Comparison of ENCODE assay signal across 17 cellular contexts in the genomic region with DNA sequence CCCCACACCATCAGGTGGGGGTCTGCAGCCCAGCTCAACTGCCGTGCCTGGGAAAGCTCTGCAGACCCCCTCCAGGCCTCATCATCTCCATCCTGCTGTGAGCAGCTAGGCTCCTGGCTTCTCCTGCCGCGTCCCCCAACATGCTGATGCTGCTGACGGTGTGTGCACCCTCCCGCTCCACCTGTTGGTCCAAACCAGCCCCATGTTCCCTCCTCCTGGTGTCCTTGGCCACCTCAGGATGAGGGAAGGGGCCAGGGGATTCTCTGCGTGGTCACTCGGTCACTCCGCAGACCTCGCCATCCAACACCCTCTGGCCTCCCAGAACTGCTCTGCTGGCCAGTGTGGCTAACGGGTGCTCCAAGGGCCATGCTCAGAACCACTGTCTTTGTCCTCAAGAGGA.
A peak's percentile ranks its signal among the peaks of the same experiment; 100 is the strongest.
DNase-seq lines count a peak whose midpoint lies in the region; ATAC-seq, FAIRE-seq and TF ChIP-seq lines count a peak whose summit lies in the region.
"Had no signal": no experiment of that assay in that cellular context is flagged by ENCODE, and none has a peak within 500 bp of the region (broad histone marks: within the 10 kb centered on the region; RNA-seq: fewer than 3 reads in every experiment).

No MANE protein-coding gene starts in this region.

- peak overlapping the region; percentile 70 for H2AK9ac ChIP-seq in IMR-90 (replicated peaks; ENCODE audit: low read depth, low read length, poor library complexity)

- H2BK5ac ChIP-seq in IMR-90 (ENCODE audit: low read depth, low read length, poor library complexity, severe bottlenecking), result peak overlapping the region; percentile 58

- POLR2A ChIA-PET in Caco-2 (lab: Charles Lee), result no interaction called here
- POLR2A ChIA-PET in IMR-90 (lab: Charles Lee; ENCODE audit: unreplicated experiment), result no interaction called here
- POLR2A ChIA-PET in endothelial cell of umbilical vein (lab: Charles Lee), result interaction anchor here (0.7 kb wide), 1 partner anchor 13 kb away, joined by 3 read pairs; no protein-coding TSS in a partner anchor

- peaks cover 0 to 26% of the 10 kb centered on the region in 2 experiments; a peak in 2 of 4 replicates for H3K79me1 ChIP-seq in IMR-90 (ENCODE audit: low read depth in 1 of 2, low read length in 2 of 2)

- H4K8ac ChIP-seq in IMR-90 (ENCODE audit: low read depth in 2 of 2, low read length in 2 of 2), result peak overlapping the region; percentile 46 to 84; a peak in 3 of 4 replicates

- H3K9me1 ChIP-seq in IMR-90 (ENCODE audit: insufficient read depth, low read length) (peaks cover 33% of the 10 kb centered on the region), endothelial cell of umbilical vein (replicated peaks; ENCODE audit: control insufficient read depth, extremely low read depth, insufficient read depth, low read length) (no peaks in the 10 kb centered on the region)

- H3K4me3 ChIP-seq in Caco-2 (ENCODE audit: low read depth, low read length) (no peak overlapping the region), IMR-90 (ENCODE audit: insufficient read depth, low read depth, low read length) (no peak overlapping the region), endothelial cell of umbilical vein (replicated peaks in 1 of 3; ENCODE audit: insufficient read depth in 1 of 3, low read depth in 1 of 3, low read length in 3 of 3) (no peak overlapping the region), thyroid gland (replicated peaks in 1 of 3) (no peak overlapping the region)

- H3K4me1 Mint-ChIP-seq in Caco-2 (ENCODE audit: low read depth, unreplicated experiment), result no peaks in the 10 kb centered on the region

- H2AK5ac ChIP-seq in IMR-90 (ENCODE audit: low read depth, low read length), result peak overlapping the region; percentile 98

- H3K27ac Mint-ChIP-seq in Caco-2 (ENCODE audit: unreplicated experiment), result peak overlapping the region; percentile 36
- H3K27ac Mint-ChIP-seq: HFFc6 had no signal

- dilution Hi-C loops in IMR-90 (cut with HindIII; ENCODE audit: low sequenced_read_pairs, unreplicated experiment) (no loop called here), endothelial cell of umbilical vein (cut with MboI; ENCODE audit: extremely low pct_ligation_motif_present, low sequenced_read_pairs) (no loop called here)

- no peak overlapping the region for H3K4me3 Mint-ChIP-seq in Caco-2 (ENCODE audit: unreplicated experiment)

- H3K36me3 ChIP-seq in Caco-2 (ENCODE audit: control insufficient read depth, insufficient read depth, low read length) (no peaks in the 10 kb centered on the region), IMR-90 (ENCODE audit: control insufficient read depth, insufficient read depth, low read length) (no peaks in the 10 kb centered on the region), endothelial cell of umbilical vein (ENCODE audit: control insufficient read depth in 2 of 2, extremely low read depth in 1 of 2, insufficient read depth in 2 of 2, low read length in 2 of 2) (no peaks in the 10 kb centered on the region), thyroid gland (no peaks in the 10 kb centered on the region)

- intact Hi-C loops in Caco-2 (cut with micrococcal nuclease; ENCODE audit: unreplicated experiment) (no loop called here), IMR-90 (cut with micrococcal nuclease) (no loop called here), endothelial cell of umbilical vein (cut with micrococcal nuclease) (loop anchor here (1.0 to 2.0 kb wide), 2 partner anchors 16 to 70 kb away; no protein-coding TSS in a partner anchor), posterior vena cava (cut with DNase I) (no loop called here), thyroid gland (cut with DNase I) (no loop called here)

- H3K9me3 Mint-ChIP-seq in Caco-2 (ENCODE audit: unreplicated experiment), result peaks cover 9% of the 10 kb centered on the region
- H3K9me3 Mint-ChIP-seq: HFFc6 had no signal

- peaks cover 25% of the 10 kb centered on the region for H3K4me1 ChIP-seq in Caco-2
- H3K4me1 ChIP-seq in IMR-90 (ENCODE audit: control insufficient read depth, insufficient read depth, low read length), result peaks cover 9% of the 10 kb centered on the region
- H3K4me1 ChIP-seq in endothelial cell of umbilical vein (ENCODE audit: control insufficient read depth, extremely low read depth, insufficient read depth, low read length), result peaks cover 33% of the 10 kb centered on the region
- H3K4me1 ChIP-seq in thyroid gland, result no peaks in the 10 kb centered on the region

- no peak for DNase-seq in Caco-2
- DNase-seq in IMR-90, result no peak
- no peak for DNase-seq in endothelial cell of umbilical vein (ENCODE audit: low read depth, low spot score)
- peak; percentile 42 for DNase-seq in posterior vena cava (ENCODE audit: low spot score)
- DNase-seq in C1 segment of cervical spinal cord (lab: John Stamatoyannopoulos, UW), result no peak
- no peak for DNase-seq in NCI-H1436 treated with DMSO at 0.1 percent for 48 hours (lab: John Stamatoyannopoulos, UW)
- no peak for DNase-seq in thyroid gland
- DNase-seq: AML-193, COR-L47, DMS153, GOT3, NCI-H1436, NCI-H2081, NCI-H510A treated with DMSO at 0.1 percent for 48 hours had no signal

- H3K4me2 ChIP-seq in IMR-90 (ENCODE audit: low read depth, low read length) (no peak overlapping the region), endothelial cell of umbilical vein (ENCODE audit: insufficient read depth, low read length) (no peak overlapping the region)

- H3K23ac ChIP-seq in IMR-90 (ENCODE audit: low read depth, low read length), result peak overlapping the region; percentile 7; the same call in 1 of the 2 replicates

- TF ChIP-seq RAD21 in IMR-90 (IDR thresholded peaks at IDR 0.05; ENCODE audit: low read length), result no peak

- no peak for TF ChIP-seq CTCF in Caco-2 (IDR thresholded peaks at IDR 0.05; ENCODE audit: insufficient read depth in 1 of 2, low read depth in 1 of 2, low read length in 1 of 2, severe bottlenecking in 1 of 2, unreplicated experiment in 1 of 2)
- TF ChIP-seq CTCF in IMR-90 (conservative IDR thresholded peaks at IDR 0.05; ENCODE audit: low read depth, low read length), result no peak
- no peak for TF ChIP-seq CTCF in endothelial cell of umbilical vein (IDR thresholded peaks at IDR 0.05; ENCODE audit: extremely low read depth in 1 of 2, insufficient read depth in 1 of 2, low read depth in 1 of 2, low read length in 2 of 2)
- TF ChIP-seq CTCF in thyroid gland (IDR thresholded peaks at IDR 0.05), result no peak

- H2BK120ac ChIP-seq in IMR-90 (ENCODE audit: low read depth, low read length), result peak overlapping the region; percentile 90

- TF ChIP-seq POLR2A in IMR-90 (IDR thresholded peaks at IDR 0.05; ENCODE audit: low read depth, low read length), result no peak
- no peak for TF ChIP-seq POLR2A in endothelial cell of umbilical vein (IDR thresholded peaks at IDR 0.05; ENCODE audit: low read depth, low read length)
- no peak for TF ChIP-seq POLR2A in thyroid gland (IDR thresholded peaks at IDR 0.05)

- peak overlapping the region; percentile 87 for H3K14ac ChIP-seq in IMR-90 (replicated peaks; ENCODE audit: low read depth, low read length)

- CTCF ChIA-PET in Caco-2 (lab: Charles Lee) (no interaction called here), IMR-90 (lab: Yijun Ruan, JAX) (no interaction called here), endothelial cell of umbilical vein (lab: Charles Lee) (interaction anchor here (1.8 kb wide), 2 partner anchors 9 to 11 kb away, joined by 5 to 10 read pairs; no protein-coding TSS in a partner anchor)

- no peak overlapping the region for H4K5ac ChIP-seq in IMR-90 (ENCODE audit: low read depth, low read length)

- H3K56ac ChIP-seq in IMR-90 (ENCODE audit: extremely low read depth, insufficient read depth, low read length), result no peak overlapping the region; the same call in 1 of the 2 replicates

- H3K27ac ChIP-seq in IMR-90 (ENCODE audit: insufficient read depth, low read length), result no peak overlapping the region; the same call in 1 of the 2 replicates
- H3K27ac ChIP-seq in endothelial cell of umbilical vein (ENCODE audit: insufficient read depth, low read depth, low read length), result peak overlapping the region; percentile 61
- H3K27ac ChIP-seq in thyroid gland, result no peak overlapping the region

- in situ Hi-C loops in IMR-90 (cut with MboI; ENCODE audit: low sequenced_read_pairs), result no loop called here

- 100% methylated on average over 4 of the region's 10 CpGs; no CpG with 5 or more reads in 1 of the 2 experiments for WGBS in IMR-90 (ENCODE audit: extremely low coverage in 2 of 2, insufficient read length in 1 of 2), 2 experiments
- WGBS in thyroid gland, 2 donors, result 88% methylated on average over 9 to 10 of the region's 10 CpGs

- H3K79me2 ChIP-seq in endothelial cell of umbilical vein (ENCODE audit: control insufficient read depth, insufficient read depth, low read length), result no peaks in the 10 kb centered on the region

- H2BK15ac ChIP-seq in IMR-90 (ENCODE audit: low read depth, low read length), result peak overlapping the region; percentile 81; the same call in 2 of the 3 replicates

- H4K91ac ChIP-seq in IMR-90 (ENCODE audit: insufficient read depth, low read depth, low read length), result peak overlapping the region; percentile 77

- H4K20me1 ChIP-seq in IMR-90 (ENCODE audit: insufficient read depth, low read length), result peaks cover under 1% of the 10 kb centered on the region; the same call in 1 of the 2 replicates
- H4K20me1 ChIP-seq in endothelial cell of umbilical vein (replicated peaks; ENCODE audit: control insufficient read depth, extremely low read depth, insufficient read depth, low read length), result no peaks in the 10 kb centered on the region

- H3K18ac ChIP-seq in IMR-90 (ENCODE audit: low read depth, low read length), result no peak overlapping the region

- no peaks in the 10 kb centered on the region for H3K36me3 Mint-ChIP-seq in Caco-2 (ENCODE audit: insufficient read depth, unreplicated experiment)

- BruUV-seq in Caco-2 (replicated peaks; lab: Mats Ljungman, UMichigan) (no TSS peak), IMR-90 (replicated peaks; lab: Mats Ljungman, UMichigan) (no TSS peak), endothelial cell of umbilical vein (replicated peaks; lab: Mats Ljungman, UMichigan) (no TSS peak)

- H2AFZ ChIP-seq in IMR-90 (replicated peaks; ENCODE audit: low read length, poor library complexity), result peak overlapping the region; percentile 44
- no peak overlapping the region for H2AFZ ChIP-seq in endothelial cell of umbilical vein (ENCODE audit: low read depth, low read length)

- no peaks in the 10 kb centered on the region for H3K27me3 Mint-ChIP-seq in Caco-2 (ENCODE audit: insufficient read depth, unreplicated experiment)

- H3K9ac ChIP-seq in IMR-90 (ENCODE audit: low read depth, low read length) (no peak overlapping the region), endothelial cell of umbilical vein (replicated peaks; ENCODE audit: extremely low read depth, insufficient read depth, low read length) (peak overlapping the region; percentile 49)

- H3K27me3 ChIP-seq in Caco-2 (replicated peaks; ENCODE audit: control insufficient read depth, insufficient read depth, low read length) (no peaks in the 10 kb centered on the region), IMR-90 (ENCODE audit: control insufficient read depth, insufficient read depth, low read length) (no peaks in the 10 kb centered on the region), endothelial cell of umbilical vein (ENCODE audit: control insufficient read depth in 2 of 2, insufficient read depth in 2 of 2, low read length in 2 of 2) (no peaks in the 10 kb centered on the region), thyroid gland (no peaks in the 10 kb centered on the region)

- H3K9me3 ChIP-seq in Caco-2 (no peaks in the 10 kb centered on the region), IMR-90 (ENCODE audit: control insufficient read depth, insufficient read depth, low read length) (no peaks in the 10 kb centered on the region), endothelial cell of umbilical vein (replicated peaks; ENCODE audit: control insufficient read depth, insufficient read depth, low read length) (no peaks in the 10 kb centered on the region), thyroid gland (no peaks in the 10 kb centered on the region)

- no peak for FAIRE-seq in endothelial cell of umbilical vein (lab: Jason Lieb, UNC)
- FAIRE-seq: GM12892 had no signal

- ATAC-seq in IMR-90 (ENCODE audit: low read depth) (no peak), HG02798 (IDR thresholded peaks at IDR 0.05; ENCODE audit: poor library complexity, unreplicated experiment) (no peak)

- peak overlapping the region; percentile 90 for H3K4ac ChIP-seq in IMR-90 (ENCODE audit: low read depth, low read length)

- peak overlapping the region; percentile 85 for H2BK20ac ChIP-seq in IMR-90 (ENCODE audit: low read depth, low read length)
